ENCODE assay signal across 1 cellular context in genomic region chr2:44801676-44802408, GRCh38.
TF ChIP-seq lines count a peak whose summit lies in the region.

No MANE protein-coding gene starts in this region.

TF ChIP-seq in neural cell, 6 proteins besides CTCF, POLR2A, EP300 and RAD21 (continued from another document):
- no peak for TF ChIP-seq EZH2 (IDR thresholded peaks at IDR 0.05; ENCODE audit: borderline replicate concordance, insufficient read depth, low read length, poor library complexity, severe bottlenecking)
